In genomic region chr4:24256547-24256946, GRCh38 we compare ENCODE assay signal across 27 cellular contexts.
"Had no signal": no experiment of that assay in that cellular context is flagged by ENCODE, and none has a peak within 500 bp of the region (broad histone marks: within the 10 kb centered on the region; RNA-seq: fewer than 3 reads in every experiment).

No MANE protein-coding gene starts in this region.

- H3K27me3 Mint-ChIP-seq: stimulated activated memory B cell treated with anti-CD40 and anti-IgM and Interleukin-4, amounts not matched to agents 10 μg/mL and 1 μg/mL and 100 μg/mL, for 72 hours had no signal

- H3K4me3 Mint-ChIP-seq: immature natural killer cell; mesothelial cell of epicardium; naive B cell; natural killer cell; nephron progenitor cell; neural progenitor cell; stimulated activated memory B cell treated with anti-CD40 and anti-IgM and Interleukin-4, amounts not matched to agents 10 μg/mL and 1 μg/mL and 100 μg/mL, for 72 hours; stimulated activated naive CD8-positive, alpha-beta T cell treated with anti-CD3 and anti-CD28 coated beads, Interleukin-15, amount 100 ng/mL, for 72 hours had no signal

- H3K9ac ChIP-seq: neural progenitor cell, parathyroid adenoma had no signal

- H3K4me1 Mint-ChIP-seq: immature natural killer cell; naive B cell; natural killer cell; stimulated activated memory B cell treated with anti-CD40 and anti-IgM and Interleukin-4, amounts not matched to agents 10 μg/mL and 1 μg/mL and 100 μg/mL, for 72 hours; stimulated activated naive CD8-positive, alpha-beta T cell treated with anti-CD3 and anti-CD28 coated beads, Interleukin-15, amount 100 ng/mL, for 72 hours had no signal

- H3K27me3 ChIP-seq: neural progenitor cell, neutrophil, right atrium auricular region, right lobe of liver, testis, thyroid gland, transverse colon, upper lobe of left lung, vagina had no signal

- H3K27ac Mint-ChIP-seq: immature natural killer cell; mesothelial cell of epicardium; naive B cell; natural killer cell; nephron progenitor cell; neural progenitor cell; stimulated activated memory B cell treated with anti-CD40 and anti-IgM and Interleukin-4, amounts not matched to agents 10 μg/mL and 1 μg/mL and 100 μg/mL, for 72 hours; stimulated activated naive CD8-positive, alpha-beta T cell treated with anti-CD3 and anti-CD28 coated beads, Interleukin-15, amount 100 ng/mL, for 72 hours had no signal

- H3K4me3 ChIP-seq: left ventricle myocardium inferior, lung, neural progenitor cell, right atrium auricular region, right lobe of liver, smooth muscle cell, testis, thyroid gland, transverse colon, upper lobe of left lung, vagina had no signal

- H3K9me3 ChIP-seq: left ventricle myocardium inferior, neutrophil, right atrium auricular region, right lobe of liver, testis, thyroid gland, transverse colon, upper lobe of left lung, vagina had no signal

- H3K36me3 ChIP-seq: left ventricle myocardium inferior, neural progenitor cell, neutrophil, right atrium auricular region, right lobe of liver, thyroid gland, transverse colon, upper lobe of left lung, vagina had no signal

- H3K27ac ChIP-seq: left ventricle myocardium inferior, neural progenitor cell, neutrophil, parathyroid adenoma, right atrium auricular region, right lobe of liver, testis, thyroid gland, transverse colon, upper lobe of left lung, vagina had no signal

- H3K9me3 Mint-ChIP-seq: mesothelial cell of epicardium; nephron progenitor cell; neural progenitor cell; stimulated activated naive CD8-positive, alpha-beta T cell treated with anti-CD3 and anti-CD28 coated beads, Interleukin-15, amount 100 ng/mL, for 72 hours had no signal

- H3K36me3 Mint-ChIP-seq: immature natural killer cell; mesothelial cell of epicardium; naive B cell; natural killer cell; neural progenitor cell; stimulated activated memory B cell treated with anti-CD40 and anti-IgM and Interleukin-4, amounts not matched to agents 10 μg/mL and 1 μg/mL and 100 μg/mL, for 72 hours had no signal

- H3K4me1 ChIP-seq: parathyroid adenoma, right atrium auricular region, right lobe of liver, testis, transverse colon, vagina had no signal

- ATAC-seq: natural killer cell; right lobe of liver; stimulated activated memory B cell treated with anti-CD40 and anti-IgM and Interleukin-4, amounts not matched to agents 10 μg/mL and 1 μg/mL and 100 μg/mL, for 72 hours; stimulated activated naive CD8-positive, alpha-beta T cell treated with anti-CD3 and anti-CD28 coated beads, Interleukin-15, amount 100 ng/mL, for 72 hours had no signal

- DNase-seq: immature natural killer cell; left ventricle myocardium inferior; naive B cell; natural killer cell; nephron progenitor cell; occipital lobe; right lobe of liver; stimulated activated CD4-positive, alpha-beta T cell treated with anti-CD3 and anti-CD28 coated beads, Interleukin-1b, Interleukin-23, amount 100 ng/mL, for 48 hours; stimulated activated CD4-positive, alpha-beta T cell treated with anti-CD3 and anti-CD28 coated beads, Interleukin-2, amount 100 ng/mL, for 48 hours; stimulated activated CD4-positive, alpha-beta T cell treated with anti-CD3 and anti-CD28 coated beads, Interleukin-4, amount 100 ng/mL, for 4 hours; stimulated activated CD8-positive, alpha-beta memory T cell treated with anti-CD3 and anti-CD28 coated beads, Interleukin-4, amount 100 ng/mL, for 48 hours; stimulated activated naive CD4-positive, alpha-beta T cell treated with Interleukin-2 at 50 U/mL for 16 hours; stimulated activated naive CD8-positive, alpha-beta T cell treated with anti-CD3 and anti-CD28 coated beads, Interleukin-15, amount 100 ng/mL, for 72 hours; substantia nigra; testis; thyroid gland; transverse colon; upper lobe of left lung had no signal
